In the genomic region with DNA sequence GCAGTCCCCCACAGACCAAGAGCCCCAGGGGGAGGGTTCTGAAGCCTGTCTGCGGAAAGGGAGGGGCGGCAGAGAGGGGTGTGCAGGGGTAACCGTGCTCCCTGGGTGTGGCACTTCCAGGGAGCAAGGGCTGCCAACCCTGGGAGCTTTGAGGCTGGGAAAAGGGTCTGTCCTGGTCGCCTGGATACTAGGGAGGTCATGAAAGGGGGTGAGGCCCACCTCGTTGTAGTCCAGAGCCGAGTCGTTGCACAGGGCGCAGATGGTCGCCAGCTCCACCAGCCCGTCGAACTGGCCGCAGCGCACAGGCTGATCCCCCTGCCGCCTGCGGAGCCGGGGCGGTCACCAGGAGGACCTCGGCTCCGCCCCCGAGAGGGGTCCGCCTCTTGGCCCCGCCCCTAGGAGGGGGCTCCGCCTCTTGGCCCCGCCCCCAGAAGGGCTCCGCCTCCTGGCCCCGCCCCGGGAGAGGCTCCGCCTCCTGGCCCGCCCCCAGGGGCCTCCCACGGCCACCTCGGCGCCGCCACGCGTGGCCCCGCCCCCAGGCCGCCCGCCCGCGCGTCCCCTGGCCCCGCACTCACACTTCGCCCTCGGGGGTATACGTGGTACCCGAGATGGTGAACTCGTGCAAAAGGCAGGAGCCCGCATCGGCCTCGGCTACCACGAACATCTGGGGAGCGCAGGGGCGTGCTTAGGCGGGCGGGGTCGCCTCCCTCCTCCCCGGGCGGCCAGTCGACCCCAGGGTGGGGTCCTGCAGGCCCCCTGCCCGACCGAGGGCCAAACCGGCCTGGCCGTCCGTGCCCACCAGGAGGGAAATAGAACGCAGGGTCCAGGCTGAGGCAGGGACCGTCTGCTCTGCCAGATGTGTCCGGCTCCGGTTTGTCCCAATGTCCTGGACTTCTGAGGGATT, we compare ENCODE assay signal across 8 cellular contexts. TPM values are rescaled to one million over a fixed set of nuclear protein-coding genes. Genes with fewer than 3 reads are reported as not detected.
DNase-seq lines count a peak whose midpoint lies in the region; ATAC-seq lines count a peak whose summit lies in the region.

No MANE protein-coding gene starts in this region.

- in situ Hi-C loops in G401 (cut with HindIII; ENCODE audit: low sequenced_read_pairs): no loop called here

- peak; percentile 76 to 84 (median 79) for ATAC-seq in T-cell (replicated peaks in 1 of 4)

- H3K4me3 Mint-ChIP-seq in T-cell: no peak overlapping the region

- no peaks in the 10 kb centered on the region for H3K27me3 Mint-ChIP-seq in T-cell

- H3K9me3 Mint-ChIP-seq in T-cell: no peaks in the 10 kb centered on the region

- CTCF ChIA-PET in T-cell (lab: Charles Lee): no interaction called here

- no peak overlapping the region for H3K27ac Mint-ChIP-seq in T-cell

- DNase-seq in G401 (ENCODE audit: low spot score) (peak; percentile 8), T-cell (peak in 24 of 34 experiments; percentile 13 to 51 (median 26)), cerebellar cortex (ENCODE audit: low spot score) (peak; percentile 22), left kidney (ENCODE audit: low read depth, low spot score) (peak; percentile 90), NCI-H446 (lab: John Stamatoyannopoulos, UW) (no peak), NCI-H1417 (lab: John Stamatoyannopoulos, UW) (no peak), NCI-H446 treated with DMSO at 0.1 percent for 48 hours (lab: John Stamatoyannopoulos, UW) (no peak)
- DNase-seq in stimulated activated CD8-positive, alpha-beta memory T cell treated with anti-CD3 and anti-CD28 coated beads, Interleukin-4, amount 100 ng/mL, for 48 hours: peak; percentile 77

- peaks cover 0 to 6% (median 0%) of the 10 kb centered on the region in 3 donors for H3K4me1 Mint-ChIP-seq in T-cell

- H3K36me3 Mint-ChIP-seq in T-cell: peaks cover 52% of the 10 kb centered on the region

- POLR2A ChIA-PET in T-cell (lab: Charles Lee): no interaction called here

RNA-seq across cellular contexts. Expression of gene ATP2A3, which starts 19.5 kb away (rescaled TPM):
- total RNA-seq in G401 (2014; rRNA removed; shearing (Covaris generic)): 4.2 and 4.5 TPM in 2 replicates
- total RNA-seq in T-cell: 100 to 1,000 TPM; 228 to 303 (median 248) TPM

RNA-seq across cellular contexts. Expression of gene P2RX1, which starts 28.5 kb away (rescaled TPM):
- not detected in 2 replicates for total RNA-seq in G401 (2014; rRNA removed; shearing (Covaris generic))
- total RNA-seq in T-cell: 1 to 10 TPM in 3 of 5 donors, under 1 TPM in 2; 0.95 to 3.3 (median 1.2) TPM

RNA-seq across cellular contexts. Expression of gene CAMKK1, which starts 51.9 kb away (rescaled TPM):
- 2.3 and 3.4 TPM in 2 replicates for total RNA-seq in G401 (2014; rRNA removed; shearing (Covaris generic))
- 10 to 100 TPM in 1 of 5 donors, 1 to 10 TPM in 4; 5.3 to 11.0 (median 6.0) TPM for total RNA-seq in T-cell

Comparison
In these comparisons a context has a peak if more than half of its experiments do, and no peak if none do; other contexts are left out.
1. DNase-seq: peak in G401 (single experiment), T-cell (24 of 34), cerebellar cortex (single experiment), left kidney (single experiment) and stimulated activated CD8-positive, alpha-beta memory T cell treated with anti-CD3 and anti-CD28 coated beads, Interleukin-4, amount 100 ng/mL, for 48 hours (single experiment); none in NCI-H446 (0 of 2), NCI-H1417 (0 of 3) and NCI-H446 treated with DMSO at 0.1 percent for 48 hours (single experiment).
2. RNA of gene ATP2A3, which starts 19.5 kb away (total RNA-seq): 228 to 303 TPM in T-cell; 4.2 to 4.5 TPM in G401; every median in the first group is over 10 times any median in the second.